ENCODE assay signal across 8 cellular contexts in the genomic region with DNA sequence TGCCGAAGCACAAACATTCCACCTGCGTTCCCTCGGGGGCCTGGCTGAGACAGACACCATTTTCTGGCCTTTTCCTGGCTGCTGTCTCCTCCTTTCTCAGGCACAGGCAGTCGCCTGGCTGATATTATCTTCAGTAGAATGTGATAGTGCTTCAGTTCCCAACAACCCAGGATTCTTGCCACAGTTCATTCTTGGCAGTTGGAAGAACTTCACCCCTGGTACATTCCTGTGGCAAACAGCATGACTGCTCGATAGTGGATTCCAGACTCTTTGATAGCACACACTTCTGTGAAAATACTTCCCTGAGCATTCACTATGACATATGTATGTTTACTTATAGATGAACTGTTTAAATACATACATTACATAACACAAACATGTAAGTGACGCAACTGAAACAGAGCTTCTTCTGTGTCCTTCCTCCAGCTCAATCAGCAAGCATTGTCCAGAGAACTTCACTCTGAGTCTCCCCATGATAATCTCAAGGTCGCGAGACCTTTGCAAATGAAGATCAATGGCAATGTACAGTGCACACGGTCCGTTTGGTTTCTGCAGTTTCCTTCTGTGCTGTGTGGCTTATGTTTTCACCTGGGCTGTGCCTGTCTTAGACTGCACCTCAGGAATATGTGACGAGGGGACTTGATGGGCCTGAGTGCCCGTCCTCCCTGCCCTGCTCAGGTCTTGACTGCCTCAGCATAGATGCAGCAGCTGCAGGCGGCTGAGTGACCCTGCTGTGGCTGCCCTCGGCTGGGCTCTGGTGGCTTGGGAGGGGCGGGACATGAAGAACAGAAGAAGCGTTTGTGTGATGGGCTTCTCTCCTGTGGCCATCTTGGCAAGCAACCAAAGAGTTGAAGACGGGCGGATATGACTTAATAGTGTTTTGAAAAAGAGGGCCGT. TPM values are rescaled to one million over a fixed set of nuclear protein-coding genes. Genes with fewer than 3 reads are reported as not detected.
DNase-seq lines count a peak whose midpoint lies in the region; ATAC-seq and TF ChIP-seq lines count a peak whose summit lies in the region.

No MANE protein-coding gene starts in this region.

- ATAC-seq in HG03025 (IDR thresholded peaks at IDR 0.05; ENCODE audit: low FRiP score, unreplicated experiment) (no peak), esophagus mucosa (no peak), HG02763 (IDR thresholded peaks at IDR 0.05; ENCODE audit: unreplicated experiment) (no peak)

- no peak overlapping the region for H3K4me3 ChIP-seq in testis

- 42 to 52% methylated on average over 17 to 19 of the region's 19 CpGs for WGBS in testis, 2 donors

- TF ChIP-seq POLR2A in testis (IDR thresholded peaks at IDR 0.05): no peak

- H3K27ac ChIP-seq in layer of hippocampus (ENCODE audit: low read depth, low read length) (peak overlapping the region; percentile 95), testis (peak overlapping the region; percentile 87 to 89)

- TF ChIP-seq CTCF in testis (IDR thresholded peaks at IDR 0.05): no peak

- DNase-seq in HuH-7.5 (ENCODE audit: low spot score) (peak; percentile 33), cerebellum (ENCODE audit: low spot score) (peak; percentile 31), testis (peak; percentile 83)
- DNase-seq in activated CD4-positive, alpha-beta T cell treated with anti-CD3 and anti-CD28 coated beads for 4 hours: no peak

- H3K9me3 ChIP-seq in testis: no peaks in the 10 kb centered on the region

- peaks cover 49% of the 10 kb centered on the region for H3K4me1 ChIP-seq in testis

- intact Hi-C loops in testis (cut with DNase I; ENCODE audit: low total_unique reads): no loop called here

- H3K36me3 ChIP-seq in testis (ENCODE audit: low read depth, missing control alignments): no peaks in the 10 kb centered on the region

- H3K27me3 ChIP-seq in layer of hippocampus (ENCODE audit: control insufficient read depth, insufficient read depth, low read length) (no peaks in the 10 kb centered on the region), testis (no peaks in the 10 kb centered on the region)

RNA-seq across cellular contexts. Expression of gene MYBPHL, which starts 7.5 kb away (rescaled TPM):
- total RNA-seq in cerebellum (0.27 TPM), testis (under 1 TPM in 1 of 2 donors, not detected in 1; 0.99 TPM), esophagus mucosa (0.76 TPM)
- 1.5 TPM for polyA plus RNA-seq in testis (ENCODE audit: insufficient read depth, low read depth, low replicate concordance)

RNA-seq across cellular contexts. Expression of gene PSRC1, which starts 16.4 kb away (rescaled TPM):
- 7.2 TPM for total RNA-seq in cerebellum
- total RNA-seq in testis: 10 to 100 TPM; 34.0 to 48.9 TPM
- polyA plus RNA-seq in testis (ENCODE audit: insufficient read depth, low read depth, low replicate concordance): 24.0 TPM
- total RNA-seq in esophagus mucosa: 10.9 TPM

RNA-seq across cellular contexts. Expression of gene CELSR2, which starts 50.0 kb away (rescaled TPM):
- total RNA-seq in cerebellum (39.0 TPM), testis (100 to 1,000 TPM; 107 to 140 TPM), esophagus mucosa (41.6 TPM)
- polyA plus RNA-seq in testis (ENCODE audit: insufficient read depth, low read depth, low replicate concordance): 59.6 TPM

Comparison
In these comparisons a context has a peak if more than half of its experiments do, and no peak if none do; other contexts are left out.
1. DNase-seq: peak in HuH-7.5 (single experiment), cerebellum (single experiment) and testis (single experiment); none in activated CD4-positive, alpha-beta T cell treated with anti-CD3 and anti-CD28 coated beads for 4 hours (0 of 2).